20 cellular contexts compared by ENCODE assay signal in the genomic region with DNA sequence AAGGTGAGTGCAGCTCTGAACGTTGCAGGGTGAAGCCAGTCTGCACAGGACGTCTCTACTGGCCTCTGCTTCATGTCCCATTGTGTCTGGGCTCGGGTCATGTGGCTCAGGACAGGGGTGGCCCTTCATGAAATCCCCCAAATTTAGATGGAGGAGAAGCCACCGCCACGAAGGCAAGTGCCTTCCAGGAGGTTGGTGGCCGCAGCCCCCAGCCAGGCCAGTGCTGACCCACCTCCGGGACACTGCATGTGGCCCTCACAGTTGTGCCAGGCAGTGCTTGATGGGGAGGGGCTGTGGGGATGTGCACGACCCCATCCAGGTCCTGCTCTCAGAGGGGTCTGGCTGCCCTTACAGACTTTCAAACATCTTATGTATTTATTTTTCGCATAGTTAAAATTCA.
DNase-seq lines count a peak whose midpoint lies in the region; ATAC-seq, FAIRE-seq and TF ChIP-seq lines count a peak whose summit lies in the region.
"Had no signal": no experiment of that assay in that cellular context is flagged by ENCODE, and none has a peak within 500 bp of the region (broad histone marks: within the 10 kb centered on the region; RNA-seq: fewer than 3 reads in every experiment).

No MANE protein-coding gene starts in this region.

- peak overlapping the region; percentile 43 for H2BK12ac ChIP-seq in neuronal stem cell (ENCODE audit: low read length)

- TF ChIP-seq RAD21 in IMR-90 (IDR thresholded peaks at IDR 0.05; ENCODE audit: low read length): no peak

- H3K9me3 ChIP-seq in IMR-90 (ENCODE audit: control insufficient read depth, insufficient read depth, low read length) (peaks cover 62% of the 10 kb centered on the region), neuronal stem cell (replicated peaks in 1 of 2; ENCODE audit: control insufficient read depth in 2 of 2, insufficient read depth in 1 of 2, low read depth in 1 of 2, low read length in 2 of 2) (no peaks in the 10 kb centered on the region)
- H3K9me3 ChIP-seq: BLaER1 treated with 17β-estradiol and CSF1 and Interleukin-3, amounts not matched to agents 10 nM and 100 nM had no signal

- H4K5ac ChIP-seq in IMR-90 (ENCODE audit: low read depth, low read length): no peak overlapping the region

- H4K8ac ChIP-seq in IMR-90 (ENCODE audit: low read depth in 2 of 2, low read length in 2 of 2): no peak overlapping the region
- H4K8ac ChIP-seq in neuronal stem cell (ENCODE audit: low read depth, low read length): peak overlapping the region; percentile 68

- H4K91ac ChIP-seq in IMR-90 (ENCODE audit: insufficient read depth, low read depth, low read length) (no peak overlapping the region), neuronal stem cell (ENCODE audit: low read depth, low read length, poor library complexity) (no peak overlapping the region)

- H3K4ac ChIP-seq in IMR-90 (ENCODE audit: low read depth, low read length) (no peak overlapping the region), neuronal stem cell (ENCODE audit: low read length) (no peak overlapping the region)

- no peak for FAIRE-seq in GM12892 (lab: Jason Lieb, UNC)
- FAIRE-seq: GM12878, GM19239, H1, HepG2 had no signal

- POLR2A ChIA-PET in IMR-90 (lab: Charles Lee; ENCODE audit: unreplicated experiment): no interaction called here

- H3K9ac ChIP-seq in IMR-90 (ENCODE audit: low read depth, low read length) (no peak overlapping the region), neuronal stem cell (ENCODE audit: low read depth, low read length, poor library complexity) (peak overlapping the region; percentile 45)
- H3K9ac ChIP-seq: BLaER1 treated with 17β-estradiol and CSF1 and Interleukin-3, amounts not matched to agents 10 nM and 100 nM had no signal

- dilution Hi-C loops in IMR-90 (cut with HindIII; ENCODE audit: low sequenced_read_pairs, unreplicated experiment): no loop called here

- H3K79me1 ChIP-seq in IMR-90 (ENCODE audit: low read depth in 1 of 2, low read length in 2 of 2): no peaks in the 10 kb centered on the region
- H3K79me1 ChIP-seq in neuronal stem cell (ENCODE audit: low read depth, low read length): peaks cover 1% of the 10 kb centered on the region

- no peak for TF ChIP-seq POLR2A in IMR-90 (IDR thresholded peaks at IDR 0.05; ENCODE audit: low read depth, low read length)
- TF ChIP-seq POLR2A in GM12892 (IDR thresholded peaks at IDR 0.05; ENCODE audit: low read depth, low read length): no peak

- H2BK120ac ChIP-seq in IMR-90 (ENCODE audit: low read depth, low read length) (no peak overlapping the region), neuronal stem cell (ENCODE audit: low read depth, low read length) (peak overlapping the region; percentile 34)

- H3K23ac ChIP-seq in IMR-90 (ENCODE audit: low read depth, low read length) (no peak overlapping the region), neuronal stem cell (ENCODE audit: low read depth, low read length, poor library complexity) (peak overlapping the region; percentile 6)

- H2AK9ac ChIP-seq in IMR-90 (replicated peaks; ENCODE audit: low read depth, low read length, poor library complexity): no peak overlapping the region

- H3K4me1 ChIP-seq in IMR-90 (ENCODE audit: control insufficient read depth, insufficient read depth, low read length) (no peaks in the 10 kb centered on the region), neuronal stem cell (ENCODE audit: control insufficient read depth in 2 of 2, insufficient read depth in 1 of 2, low read depth in 1 of 2, low read length in 2 of 2) (peaks cover 11 to 23% of the 10 kb centered on the region in 2 donors)
- H3K4me1 ChIP-seq: BLaER1 treated with 17β-estradiol and CSF1 and Interleukin-3, amounts not matched to agents 10 nM and 100 nM had no signal

- no peak overlapping the region for H2BK5ac ChIP-seq in IMR-90 (ENCODE audit: low read depth, low read length, poor library complexity, severe bottlenecking)
- H2BK5ac ChIP-seq in neuronal stem cell (ENCODE audit: low read length): no peak overlapping the region

- H3K9me3 Mint-ChIP-seq in brain: no peaks in the 10 kb centered on the region
- H3K9me3 Mint-ChIP-seq: CD8-positive, alpha-beta T cell; H9 had no signal

- H2AFZ ChIP-seq in IMR-90 (replicated peaks; ENCODE audit: low read length, poor library complexity) (peak overlapping the region; percentile 6), neuronal stem cell (ENCODE audit: low read length) (no peak overlapping the region)

- H3K27ac ChIP-seq in IMR-90 (ENCODE audit: insufficient read depth, low read length) (no peak overlapping the region), layer of hippocampus (ENCODE audit: low read depth, low read length) (peak overlapping the region; percentile 83), neuronal stem cell (replicated peaks; ENCODE audit: low read length) (no peak overlapping the region)
- H3K27ac ChIP-seq: BLaER1 treated with 17β-estradiol and CSF1 and Interleukin-3, amounts not matched to agents 10 nM and 100 nM had no signal

- intact Hi-C loops in IMR-90 (cut with micrococcal nuclease): no loop called here

- DNase-seq in IMR-90 (no peak), neuronal stem cell (ENCODE audit: low spot score) (no peak), NCI-H226 (no peak), GM12892 (ENCODE audit: insufficient read length) (no peak)
- no peak for DNase-seq in activated CD4-positive, CD25-positive, alpha-beta regulatory T cell treated with anti-CD3 and anti-CD28 coated beads, Interleukin-2, amount 50 U/mL, for 72 hours
- DNase-seq: 8988T; CD8-positive, alpha-beta T cell; DMS 273 treated with DMSO at 0.1 percent for 48 hours; DMS53; DND-41; H9 had no signal

- H2AK5ac ChIP-seq in IMR-90 (ENCODE audit: low read depth, low read length): no peak overlapping the region
- peak overlapping the region; percentile 82 for H2AK5ac ChIP-seq in neuronal stem cell (ENCODE audit: low read depth, low read length)

- H3K56ac ChIP-seq in IMR-90 (ENCODE audit: extremely low read depth, insufficient read depth, low read length): no peak overlapping the region

- no peak overlapping the region for H3K4me2 ChIP-seq in IMR-90 (ENCODE audit: low read depth, low read length)
- H3K4me2 ChIP-seq in neuronal stem cell (ENCODE audit: insufficient read depth, low read length, poor library complexity, severe bottlenecking): no peak overlapping the region
- H3K4me2 ChIP-seq: BLaER1 treated with 17β-estradiol and CSF1 and Interleukin-3, amounts not matched to agents 10 nM and 100 nM had no signal

- BruUV-seq in IMR-90 (replicated peaks; lab: Mats Ljungman, UMichigan): no TSS peak

- H2BK15ac ChIP-seq in IMR-90 (ENCODE audit: low read depth, low read length): no peak overlapping the region
- peak overlapping the region; percentile 39 for H2BK15ac ChIP-seq in neuronal stem cell (ENCODE audit: low read length)

- H3K18ac ChIP-seq in IMR-90 (ENCODE audit: low read depth, low read length): no peak overlapping the region
- peak overlapping the region; percentile 94 for H3K18ac ChIP-seq in neuronal stem cell (ENCODE audit: low read length)

- CTCF ChIA-PET in IMR-90 (lab: Yijun Ruan, JAX): no interaction called here

- H2BK20ac ChIP-seq in IMR-90 (ENCODE audit: low read depth, low read length): no peak overlapping the region

- no peaks in the 10 kb centered on the region for H3K9me1 ChIP-seq in IMR-90 (ENCODE audit: insufficient read depth, low read length)

- 42% methylated on average over 4 of the region's 9 CpGs; no CpG with 5 or more reads in 1 of the 2 experiments for WGBS in IMR-90 (ENCODE audit: extremely low coverage in 2 of 2, insufficient read length in 1 of 2), 2 experiments
- whole genome bisulfite sequencing in neuronal stem cell (ENCODE audit: extremely low coverage in 2 of 2, insufficient read length in 2 of 2, insufficient replicate concordance in 1 of 2), 2 donors: no CpG with 5 or more reads among the region's 9 CpGs

- ATAC-seq in IMR-90 (ENCODE audit: low read depth) (no peak), HG03039 (IDR thresholded peaks at IDR 0.05; ENCODE audit: unreplicated experiment) (no peak)
- ATAC-seq: CD8-positive, alpha-beta T cell; GM12878 had no signal

- H3K36me3 Mint-ChIP-seq in brain: peaks cover 3% of the 10 kb centered on the region
- H3K36me3 Mint-ChIP-seq: CD8-positive, alpha-beta T cell had no signal

- TF ChIP-seq CTCF in IMR-90 (conservative IDR thresholded peaks at IDR 0.05; ENCODE audit: low read depth, low read length): no peak
- no peak for TF ChIP-seq CTCF in brain (conservative IDR thresholded peaks at IDR 0.05)

- no peaks in the 10 kb centered on the region for H3K27me3 Mint-ChIP-seq in brain
- H3K27me3 Mint-ChIP-seq: B cell had no signal

- H3K4me3 Mint-ChIP-seq in brain: no peak overlapping the region
- H3K4me3 Mint-ChIP-seq: B cell; CD8-positive, alpha-beta T cell; H9 had no signal

- no peaks in the 10 kb centered on the region for H4K20me1 ChIP-seq in IMR-90 (ENCODE audit: insufficient read depth, low read length)

- H3K4me3 ChIP-seq in IMR-90 (ENCODE audit: insufficient read depth, low read depth, low read length) (no peak overlapping the region), neuronal stem cell (ENCODE audit: low read length in 2 of 2) (no peak overlapping the region)
- H3K4me3 ChIP-seq: BLaER1 treated with 17β-estradiol and CSF1 and Interleukin-3, amounts not matched to agents 10 nM and 100 nM; GM12878 had no signal

- in situ Hi-C loops in IMR-90 (cut with MboI; ENCODE audit: low sequenced_read_pairs): no loop called here

- H3K14ac ChIP-seq in IMR-90 (replicated peaks; ENCODE audit: low read depth, low read length): no peak overlapping the region
- H3K14ac ChIP-seq in neuronal stem cell (ENCODE audit: low read length): no peak overlapping the region

- H3K36me3 ChIP-seq in IMR-90 (ENCODE audit: control insufficient read depth, insufficient read depth, low read length) (no peaks in the 10 kb centered on the region), neuronal stem cell (replicated peaks in 1 of 2; ENCODE audit: control insufficient read depth in 2 of 2, insufficient read depth in 2 of 2, low read length in 2 of 2) (no peaks in the 10 kb centered on the region)
- H3K36me3 ChIP-seq: BLaER1 treated with 17β-estradiol and CSF1 and Interleukin-3, amounts not matched to agents 10 nM and 100 nM had no signal

- H3K27ac Mint-ChIP-seq in brain: peak overlapping the region in 4 of 5 experiments; percentile 45 to 82 (median 79)
- H3K27ac Mint-ChIP-seq: B cell; CD8-positive, alpha-beta T cell; H9 had no signal

- H3K4me1 Mint-ChIP-seq in brain: peaks cover 46% of the 10 kb centered on the region
- H3K4me1 Mint-ChIP-seq: B cell had no signal

- H3K27me3 ChIP-seq in IMR-90 (ENCODE audit: control insufficient read depth, insufficient read depth, low read length) (no peaks in the 10 kb centered on the region), layer of hippocampus (ENCODE audit: control insufficient read depth, insufficient read depth, low read length) (no peaks in the 10 kb centered on the region), neuronal stem cell (ENCODE audit: control insufficient read depth in 3 of 3, insufficient read depth in 3 of 3, low read depth in 1 of 3, low read length in 3 of 3) (no peaks in the 10 kb centered on the region)
- H3K27me3 ChIP-seq: BLaER1 treated with 17β-estradiol and CSF1 and Interleukin-3, amounts not matched to agents 10 nM and 100 nM had no signal

TF ChIP-seq in IMR-90, 13 proteins besides CTCF, POLR2A, EP300 and RAD21 (continues in another document):
- TF ChIP-seq SMC3 (IDR thresholded peaks at IDR 0.05; ENCODE audit: low read depth, low read length) (no peak), RFX5 (IDR thresholded peaks at IDR 0.05; ENCODE audit: low read depth, low read length) (no peak), MAFK (IDR thresholded peaks at IDR 0.05; ENCODE audit: low read depth, low read length) (no peak)
